In genomic region chr10:72273410-72274212, GRCh38 we compare ENCODE assay signal across 8 cellular contexts. TPM values are rescaled to one million over a fixed set of nuclear protein-coding genes. Genes with fewer than 3 reads are reported as not detected.
DNase-seq lines count a peak whose midpoint lies in the region; ATAC-seq and TF ChIP-seq lines count a peak whose summit lies in the region.

TSS of gene DDIT4 (plus strand) at chr10:72273924. CDS start at chr10:72274217, 293 bp downstream.

- H3K9ac ChIP-seq in colonic mucosa (ENCODE audit: low read depth in 2 of 2, low read length in 2 of 2) = peak within 1 kb of the TSS; percentile 97 to 99

- no peaks in the 10 kb centered on the region for H3K27me3 ChIP-seq in BE2C
- H3K27me3 ChIP-seq in colonic mucosa = no peaks in the 10 kb centered on the region
- no peaks in the 10 kb centered on the region for H3K27me3 ChIP-seq in layer of hippocampus (ENCODE audit: control insufficient read depth, insufficient read depth, low read length)

- peak; percentile 99 for DNase-seq in BE2C
- peak; percentile 96 for DNase-seq in GM19240 (ENCODE audit: insufficient read length, low spot score)
- peak; percentile 90 to 96 for DNase-seq in NCI-H526 (lab: John Stamatoyannopoulos, UW)
- DNase-seq in activated CD4-positive, alpha-beta T cell treated with anti-CD3 and anti-CD28 coated beads for 48 hours = peak; percentile 99
- peak; percentile 99 for DNase-seq in colonic mucosa
- DNase-seq in stimulated activated CD4-positive, alpha-beta T cell treated with anti-CD3 and anti-CD28 coated beads, Interleukin-1b, Interleukin-23, amount 100 ng/mL, for 4 hours (ENCODE audit: low read depth in 2 of 2) = peak; percentile 94

- TF ChIP-seq CTCF in BE2C (IDR thresholded peaks at IDR 0.05; ENCODE audit: low read depth, low read length) (no peak), colonic mucosa (IDR thresholded peaks at IDR 0.05) (no peak)

- no peaks in the 10 kb centered on the region for H3K9me3 ChIP-seq in BE2C
- no peaks in the 10 kb centered on the region for H3K9me3 ChIP-seq in colonic mucosa

- H3K4me3 ChIP-seq in BE2C (ENCODE audit: low read depth, low read length) (peak within 1 kb of the TSS; percentile 99), colonic mucosa (peak within 1 kb of the TSS; percentile 79)

- H3K36me3 ChIP-seq in BE2C (peaks cover 22% of the 10 kb centered on the region), colonic mucosa (no peaks in the 10 kb centered on the region)

- H3K4me1 ChIP-seq in BE2C (peaks cover 6% of the 10 kb centered on the region; the same call in 1 of the 2 replicates), colonic mucosa (peaks cover 28% of the 10 kb centered on the region)

- H3K27ac ChIP-seq in colonic mucosa = peak within 1 kb of the TSS; percentile 97
- peak within 1 kb of the TSS; percentile 100 for H3K27ac ChIP-seq in layer of hippocampus (ENCODE audit: low read depth, low read length)

- peak; percentile 69 for ATAC-seq in HG03460 (IDR thresholded peaks at IDR 0.05; ENCODE audit: unreplicated experiment)

- intact Hi-C loops in colonic mucosa (cut with DNase I) = loop anchor here (2.0 kb wide), 1 partner anchor 57 kb away; no protein-coding TSS in a partner anchor

RNA-seq across cellular contexts. Expression of gene DDIT4, which starts in this region (rescaled TPM):
- 468 TPM for polyA plus RNA-seq in BE2C (2012; ENCODE audit: insufficient read depth, insufficient read length, low read depth)
- total RNA-seq in colonic mucosa = 100 to 1,000 TPM in 1 of 2 donors, 10 to 100 TPM in 1; 45.5 to 147 TPM

Comparison
In these comparisons a context has a peak if more than half of its experiments do, and no peak if none do; other contexts are left out.
1. Peak in every context shown above with its lines: DNase-seq, ATAC-seq, H3K4me3 ChIP-seq and H3K27ac ChIP-seq.